32 cellular contexts compared by ENCODE assay signal in genomic region chr3:178492496-178492895, GRCh38. TPM values are rescaled to one million over a fixed set of nuclear protein-coding genes. Genes with fewer than 3 reads are reported as not detected.
A peak's percentile ranks its signal among the peaks of the same experiment; 100 is the strongest.
DNase-seq lines count a peak whose midpoint lies in the region; ATAC-seq, FAIRE-seq and TF ChIP-seq lines count a peak whose summit lies in the region.
"Had no signal": no experiment of that assay in that cellular context is flagged by ENCODE, and none has a peak within 500 bp of the region (broad histone marks: within the 10 kb centered on the region; RNA-seq: fewer than 3 reads in every experiment).

No MANE protein-coding gene starts in this region.

- H3K27ac ChIP-seq in pancreas, result no peak overlapping the region
- H3K27ac ChIP-seq: BLaER1, GM23248 had no signal

- no peak overlapping the region for H3K4me3 ChIP-seq in pancreas
- H3K4me3 ChIP-seq: BLaER1, GM23248 had no signal

- no peaks in the 10 kb centered on the region for H3K4me1 ChIP-seq in pancreas
- H3K4me1 ChIP-seq: BLaER1 had no signal

- no peak for TF ChIP-seq CTCF in pancreas (IDR thresholded peaks at IDR 0.05)

- ATAC-seq in pancreas (no peak), HG02970 (IDR thresholded peaks at IDR 0.05; ENCODE audit: low FRiP score, unreplicated experiment) (no peak)
- ATAC-seq: PC-3 had no signal

- peak; percentile 98 for DNase-seq in COR-L47 (lab: John Stamatoyannopoulos, UW)
- DNase-seq in NCI-H1417 treated with DMSO at 0.1 percent for 48 hours (lab: John Stamatoyannopoulos, UW), result peak; percentile 91
- DNase-seq in NCI-H69 (lab: John Stamatoyannopoulos, UW), result peak; percentile 97
- peak; percentile 21 for DNase-seq in iPS-NIHi7 (ENCODE audit: extremely low spot score)
- no peak for DNase-seq in pancreas
- no peak for DNase-seq in NCI-H1048 (lab: John Stamatoyannopoulos, UW)
- DNase-seq: CD4-positive, alpha-beta T cell; DMS 273 treated with DMSO at 0.1 percent for 48 hours; DMS79; EL; GDM1; GM23248; H7; KBM-7; MV-4-11; NCI-H1105 treated with DMSO at 0.1 percent for 48 hours; NCI-H2029; NCI-H226; NCI-H510A; NCI-H82; NK-92 treated with Interleukin-12 subunit alpha and Interleukin-12 subunit beta, amount 100 ng/mL, for 24 hours; PC-3; SK-N-SH; SW 1271 had no signal

- no peaks in the 10 kb centered on the region for H3K36me3 ChIP-seq in pancreas
- H3K36me3 ChIP-seq: BLaER1 had no signal

- no peaks in the 10 kb centered on the region for H3K9me3 ChIP-seq in pancreas
- H3K9me3 ChIP-seq: SK-N-SH had no signal

- H3K27me3 ChIP-seq in pancreas, result no peaks in the 10 kb centered on the region
- H3K27me3 ChIP-seq: BLaER1 had no signal

- intact Hi-C loops in pancreas (cut with DNase I), result no loop called here

- 56 to 68% methylated on average over 3 of the region's 3 CpGs for WGBS in pancreas, 2 donors

- no peak for FAIRE-seq in pancreas (lab: Jason Lieb, UNC)
- FAIRE-seq: GM12891, HTR-8/SVneo had no signal

RNA-seq across cellular contexts. Expression of gene KCNMB2, which starts 43.7 kb away (rescaled TPM):
- 1 to 10 TPM in 4 of 6 donors, under 1 TPM in 2; 0.69 to 3.3 (median 1.7) TPM for total RNA-seq in pancreas
- 10 to 100 TPM in 1 of 2 donors, 1 to 10 TPM in 1; 3.6 to 38.0 TPM for polyA plus RNA-seq in pancreas
- total RNA-seq: A172; CD4-positive, alpha-beta T cell; GM23248; H7; LHCN-M2; MCF 10A; PC-3 had no signal
- polyA plus RNA-seq: AG04450, GM23248, SK-N-SH had no signal

Comparison
In these comparisons a context has a peak if more than half of its experiments do, and no peak if none do; other contexts are left out.
1. DNase-seq: peak in COR-L47 (single experiment), NCI-H1417 treated with DMSO at 0.1 percent for 48 hours (single experiment), NCI-H69 (single experiment) and iPS-NIHi7 (single experiment); none in pancreas (0 of 6) and NCI-H1048 (single experiment).